ENCODE assay signal across 9 cellular contexts in genomic region chr14:22505751-22506710, GRCh38.
DNase-seq lines count a peak whose midpoint lies in the region; ATAC-seq and TF ChIP-seq lines count a peak whose summit lies in the region.
"Had no signal": no experiment of that assay in that cellular context is flagged by ENCODE, and none has a peak within 500 bp of the region (broad histone marks: within the 10 kb centered on the region; RNA-seq: fewer than 3 reads in every experiment).

No MANE protein-coding gene starts in this region.

- peaks cover 23% of the 10 kb centered on the region; the same call in 1 of the 2 replicates for H3F3A ChIP-seq in SU-DHL-6 (ENCODE audit: insufficient read depth)

- H3K9me2 ChIP-seq in SU-DHL-6 (replicated peaks; ENCODE audit: insufficient read depth, low read length) = no peaks in the 10 kb centered on the region

- H3K4me2 ChIP-seq in SU-DHL-6 (ENCODE audit: low read depth, low read length, poor library complexity, severe bottlenecking) = peak overlapping the region; percentile 39

- H3K27me3 ChIP-seq in SU-DHL-6 (ENCODE audit: low read length) (no peaks in the 10 kb centered on the region), mucosa of rectum (ENCODE audit: control insufficient read depth in 2 of 2, insufficient read depth in 2 of 2, low read length in 2 of 2) (no peaks in the 10 kb centered on the region)

- no peak for TF ChIP-seq CTCF in SU-DHL-6 (IDR thresholded peaks at IDR 0.05; ENCODE audit: insufficient read depth, low read length, poor library complexity, severe bottlenecking)

- peak overlapping the region; percentile 38 for H3K9ac ChIP-seq in SU-DHL-6 (ENCODE audit: low read length)
- no peak overlapping the region for H3K9ac ChIP-seq in mucosa of rectum (ENCODE audit: low read depth in 1 of 2, low read length in 2 of 2)

- ATAC-seq in GM19397 (IDR thresholded peaks at IDR 0.05; ENCODE audit: unreplicated experiment) (peak; percentile 24), GM21381 (IDR thresholded peaks at IDR 0.05; ENCODE audit: unreplicated experiment) (no peak)

- no peaks in the 10 kb centered on the region for H3K79me2 ChIP-seq in SU-DHL-6 (ENCODE audit: insufficient read depth, low read length)

- H2AFZ ChIP-seq in SU-DHL-6 (ENCODE audit: low read depth, low read length, severe bottlenecking) = peak overlapping the region; percentile 9

- H3K36me3 ChIP-seq in SU-DHL-6 (ENCODE audit: low read length) (no peaks in the 10 kb centered on the region), mucosa of rectum (ENCODE audit: control insufficient read depth in 2 of 2, insufficient read depth in 2 of 2, low read length in 2 of 2) (no peaks in the 10 kb centered on the region)

- H3K4me1 ChIP-seq in mucosa of rectum (ENCODE audit: control insufficient read depth in 2 of 2, insufficient read depth in 2 of 2, low read length in 2 of 2) = peaks cover 0 to 9% of the 10 kb centered on the region in 2 donors

- H3K27ac ChIP-seq in SU-DHL-6 (ENCODE audit: low read depth, low read length) (peak overlapping the region; percentile 82), mucosa of rectum (ENCODE audit: low read depth in 2 of 2, low read length in 2 of 2) (peak overlapping the region; percentile 37 to 39), caudate nucleus (ENCODE audit: low read depth, low read length) (no peak overlapping the region)

- no peaks in the 10 kb centered on the region for H4K20me1 ChIP-seq in SU-DHL-6 (ENCODE audit: low read depth, low read length)

- no peaks in the 10 kb centered on the region for H3K9me3 ChIP-seq in SU-DHL-6 (ENCODE audit: insufficient read depth, low read length)
- no peaks in the 10 kb centered on the region for H3K9me3 ChIP-seq in mucosa of rectum (ENCODE audit: control insufficient read depth in 2 of 2, low read length in 2 of 2)

- DNase-seq in putamen (ENCODE audit: low spot score) (no peak), caudate nucleus (lab: John Stamatoyannopoulos, UW) (no peak)
- DNase-seq: effector CD8-positive, alpha-beta T cell; NCI-H526 treated with DMSO at 0.1 percent for 48 hours had no signal

- peak overlapping the region; percentile 7; the same call in 1 of the 2 replicates for H3K4me3 ChIP-seq in GM08714 (ENCODE audit: low read length)
- H3K4me3 ChIP-seq in SU-DHL-6 (ENCODE audit: insufficient read depth, low read length, poor library complexity, severe bottlenecking) = no peak overlapping the region
- no peak overlapping the region for H3K4me3 ChIP-seq in mucosa of rectum (ENCODE audit: low read length in 2 of 2)
